ENCODE assay signal across 8 cellular contexts in the genomic region with DNA sequence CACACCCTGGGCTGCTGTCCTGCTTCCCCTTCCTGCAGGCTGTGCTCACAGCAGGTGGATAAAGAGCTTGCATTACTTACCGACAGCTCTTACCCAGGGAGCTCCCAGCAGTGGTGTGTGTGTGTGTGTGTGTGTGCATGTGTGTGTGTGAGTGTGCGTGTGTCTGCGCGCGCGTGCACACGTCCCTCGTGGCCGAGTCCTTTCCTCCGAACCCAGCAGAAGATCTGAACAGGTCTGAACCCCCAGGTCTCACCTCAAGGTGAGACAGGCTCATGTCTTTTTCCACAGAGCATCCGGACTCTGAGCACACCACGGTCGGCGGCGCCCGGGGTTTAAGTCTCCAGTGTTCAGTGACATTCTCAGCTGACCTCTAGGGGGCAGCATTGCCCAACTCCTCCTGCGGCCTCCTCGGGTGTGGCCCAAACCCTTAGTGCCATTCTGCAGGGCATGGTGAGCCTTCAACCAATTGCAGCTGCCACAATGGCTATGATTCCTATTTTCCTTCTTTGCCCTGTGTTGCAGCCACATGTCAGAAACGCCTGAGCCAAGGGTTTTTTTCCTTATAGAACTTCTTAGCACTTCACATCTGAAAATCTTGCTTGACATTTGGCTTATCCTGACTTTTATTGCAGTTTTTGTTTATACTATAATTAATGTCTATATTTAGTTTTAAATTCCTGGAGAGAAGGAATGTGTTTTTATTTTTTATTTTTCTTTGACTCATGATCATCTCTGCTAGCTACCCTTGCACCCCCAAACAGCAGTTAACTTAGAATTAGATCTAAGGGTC.
DNase-seq lines count a peak whose midpoint lies in the region; ATAC-seq and TF ChIP-seq lines count a peak whose summit lies in the region.

No MANE protein-coding gene starts in this region.

- no peaks in the 10 kb centered on the region for H3K27me3 ChIP-seq in trophoblast cell (ENCODE audit: insufficient read depth, low read length)
- peaks cover 20% of the 10 kb centered on the region for H3K27me3 ChIP-seq in upper lobe of right lung

- WGBS in trophoblast cell (ENCODE audit: extremely low coverage, insufficient coverage, insufficient read length): no CpG with 5 or more reads among the region's 19 CpGs

- no peaks in the 10 kb centered on the region for H3K79me1 ChIP-seq in trophoblast cell (ENCODE audit: low read length)

- H3K27ac ChIP-seq in trophoblast cell (ENCODE audit: low read depth, low read length) (no peak overlapping the region), upper lobe of right lung (no peak overlapping the region)

- H2AK5ac ChIP-seq in trophoblast cell (ENCODE audit: low read length): no peak overlapping the region

- no peak overlapping the region for H4K8ac ChIP-seq in trophoblast cell (ENCODE audit: low read depth, low read length)

- no peak overlapping the region for H4K91ac ChIP-seq in trophoblast cell (ENCODE audit: low read depth, low read length)

- no peak overlapping the region for H3K9ac ChIP-seq in trophoblast cell (ENCODE audit: low read length)

- H3K36me3 ChIP-seq in trophoblast cell (ENCODE audit: control insufficient read depth in 1 of 2, insufficient read depth in 2 of 2, low read length in 2 of 2): no peaks in the 10 kb centered on the region
- no peaks in the 10 kb centered on the region for H3K36me3 ChIP-seq in upper lobe of right lung

- peak; percentile 87 for DNase-seq in GM03348 (ENCODE audit: low spot score)
- peak; percentile 8 for DNase-seq in GOT3 (lab: John Stamatoyannopoulos, UW)
- DNase-seq in LHCN-M2 (ENCODE audit: low read depth): peak; percentile 79
- peak; percentile 83 for DNase-seq in SK-MEL-5 (ENCODE audit: low read depth, low spot score)
- peak; percentile 77 for DNase-seq in activated naive CD4-positive, alpha-beta T cell treated with Interleukin-2 at 50 U/mL for 16 hours
- DNase-seq in Right ventricle myocardium inferior (ENCODE audit: missing footprints): no peak
- peak; percentile 42 to 76 for DNase-seq in trophoblast cell
- peak; percentile 82 for DNase-seq in upper lobe of right lung

- H3K14ac ChIP-seq in trophoblast cell (ENCODE audit: low read length): no peak overlapping the region

- no peak overlapping the region for H2BK120ac ChIP-seq in trophoblast cell (ENCODE audit: insufficient read depth, low read length, poor library complexity)

- H2BK12ac ChIP-seq in trophoblast cell (ENCODE audit: low read length): no peak overlapping the region

- no peaks in the 10 kb centered on the region for H3K79me2 ChIP-seq in trophoblast cell (ENCODE audit: control insufficient read depth, insufficient read depth, low read length, poor library complexity)

- ATAC-seq in Right ventricle myocardium inferior (peak; percentile 73), upper lobe of right lung (peak; percentile 96)

- H3K23ac ChIP-seq in trophoblast cell (ENCODE audit: low read length): no peak overlapping the region

- H3K4me2 ChIP-seq in trophoblast cell (ENCODE audit: low read length): peak overlapping the region; percentile 20

- H3K9me3 ChIP-seq in trophoblast cell (ENCODE audit: insufficient read depth, low read depth, low read length) (no peaks in the 10 kb centered on the region), upper lobe of right lung (no peaks in the 10 kb centered on the region)

- in situ Hi-C loops in SK-MEL-5 (cut with HindIII; ENCODE audit: low pct_unique_long_range_greater_than_20kb, low sequenced_read_pairs): no loop called here

- no peak overlapping the region for H2AFZ ChIP-seq in trophoblast cell (ENCODE audit: insufficient read depth, low read length, poor library complexity)

- intact Hi-C loops in Right ventricle myocardium inferior (cut with DNase I): no loop called here
- intact Hi-C loops in upper lobe of right lung (cut with DNase I): no loop called here

- no peak overlapping the region for H4K12ac ChIP-seq in trophoblast cell (ENCODE audit: low read depth, low read length)

- H3K4me1 ChIP-seq in trophoblast cell (ENCODE audit: control insufficient read depth in 1 of 2, insufficient read depth in 2 of 2, low read length in 2 of 2) (no peaks in the 10 kb centered on the region), upper lobe of right lung (no peaks in the 10 kb centered on the region)

- peak; percentile 84 for TF ChIP-seq CTCF in upper lobe of right lung (IDR thresholded peaks at IDR 0.05)

- H3K4ac ChIP-seq in trophoblast cell (ENCODE audit: low read depth, low read length): no peak overlapping the region

- H3K4me3 ChIP-seq in trophoblast cell (ENCODE audit: low read depth, low read length) (no peak overlapping the region), upper lobe of right lung (no peak overlapping the region)

- no peak overlapping the region for H2BK5ac ChIP-seq in trophoblast cell (ENCODE audit: low read depth, low read length, poor library complexity)

- no peak overlapping the region for H3K18ac ChIP-seq in trophoblast cell (ENCODE audit: low read length)
